In the genomic region with DNA sequence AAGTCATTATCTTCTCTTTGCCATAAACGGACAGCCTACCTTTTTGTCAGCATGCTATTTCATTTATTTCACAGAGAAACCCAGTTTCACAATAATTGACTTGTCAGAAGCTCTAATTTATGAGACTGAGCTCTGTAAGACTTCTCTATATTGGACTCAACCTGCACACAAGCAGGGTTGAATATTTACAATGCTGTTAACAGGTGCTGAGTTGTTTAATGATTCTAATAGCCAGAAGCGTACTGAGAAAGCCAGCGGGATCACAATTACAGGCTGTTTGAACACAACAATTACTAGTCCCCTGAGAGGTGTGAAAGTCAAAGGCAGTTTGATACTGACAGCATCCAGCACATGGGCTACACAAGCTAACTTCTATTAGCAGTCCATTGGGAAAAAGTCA, we compare ENCODE assay signal across 12 cellular contexts.
DNase-seq lines count a peak whose midpoint lies in the region; ATAC-seq lines count a peak whose summit lies in the region.
"Had no signal": no experiment of that assay in that cellular context is flagged by ENCODE, and none has a peak within 500 bp of the region (broad histone marks: within the 10 kb centered on the region; RNA-seq: fewer than 3 reads in every experiment).

No MANE protein-coding gene starts in this region.

- intact Hi-C loops in left cardiac atrium (cut with DNase I), result no loop called here

- peak; percentile 25 for DNase-seq in NCI-H2196 (lab: John Stamatoyannopoulos, UW; ENCODE audit: unreplicated experiment)
- no peak for DNase-seq in NCI-H2196 treated with DMSO at 0.1 percent for 48 hours (lab: John Stamatoyannopoulos, UW; ENCODE audit: unreplicated experiment)
- DNase-seq in NCI-H2081 treated with DMSO at 0.1 percent for 48 hours (lab: John Stamatoyannopoulos, UW), result peak; percentile 98
- peak; percentile 33 for DNase-seq in NOMO-1 treated with dmso at 0.1 percent for 144 hours (lab: John Stamatoyannopoulos, UW; ENCODE audit: unreplicated experiment)
- DNase-seq in iPS-NIHi7 (ENCODE audit: extremely low spot score), result no peak
- no peak for DNase-seq in left cardiac atrium
- DNase-seq: activated naive CD4-positive, alpha-beta T cell treated with Interleukin-2 at 50 U/mL for 16 hours; CD8-positive, alpha-beta memory T cell; gastrocnemius medialis; occipital lobe had no signal

- ATAC-seq in GM19452 (IDR thresholded peaks at IDR 0.05; ENCODE audit: unreplicated experiment), result no peak
- ATAC-seq in left cardiac atrium, result no peak
- ATAC-seq in HG02840 (IDR thresholded peaks at IDR 0.05; ENCODE audit: low FRiP score, unreplicated experiment), result no peak
- ATAC-seq: gastrocnemius medialis had no signal

Comparison
In these comparisons a context has a peak if more than half of its experiments do, and no peak if none do; other contexts are left out.
1. DNase-seq: peak in NCI-H2196 (single experiment), NCI-H2081 treated with DMSO at 0.1 percent for 48 hours (single experiment) and NOMO-1 treated with dmso at 0.1 percent for 144 hours (single experiment); none in NCI-H2196 treated with DMSO at 0.1 percent for 48 hours (single experiment), iPS-NIHi7 (single experiment) and left cardiac atrium (single experiment).